Comparison of ENCODE assay signal across 1 cellular context in genomic region chr4:155946486-155946885, GRCh38.
TF ChIP-seq lines count a peak whose summit lies in the region.

No MANE protein-coding gene starts in this region.

TF ChIP-seq in IMR-90, 13 proteins besides CTCF, POLR2A, EP300 and RAD21:
- TF ChIP-seq MAZ (IDR thresholded peaks at IDR 0.05; ENCODE audit: borderline replicate concordance, low read depth, low read length), result no peak
TF ChIP-seq in IMR-90: peak in this region for 0.
